1 cellular context compared by ENCODE assay signal in the genomic region with DNA sequence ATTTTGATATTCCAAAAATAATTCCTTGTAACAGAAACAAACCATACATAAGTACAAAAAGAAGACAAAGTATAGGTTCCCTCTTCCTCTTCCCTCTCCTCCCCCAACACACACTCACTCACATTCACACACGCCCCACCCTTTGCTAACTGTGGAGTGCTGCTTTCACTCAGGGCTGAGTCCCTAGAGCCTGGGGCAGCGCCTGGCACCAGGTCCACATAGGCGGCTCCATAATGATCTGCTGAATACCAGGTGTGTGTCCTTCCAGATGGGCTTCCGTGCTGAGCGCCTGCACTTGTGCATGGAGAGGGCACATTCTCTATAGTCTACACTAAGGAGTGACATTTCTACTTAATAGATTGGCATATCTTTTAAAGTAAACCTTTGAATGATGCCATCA.
TF ChIP-seq lines count a peak whose summit lies in the region.

No MANE protein-coding gene starts in this region.

TF ChIP-seq in WTC11, 78 proteins besides CTCF, POLR2A, EP300 and RAD21 (continued from another document):
- TF ChIP-seq, protein P1, sequence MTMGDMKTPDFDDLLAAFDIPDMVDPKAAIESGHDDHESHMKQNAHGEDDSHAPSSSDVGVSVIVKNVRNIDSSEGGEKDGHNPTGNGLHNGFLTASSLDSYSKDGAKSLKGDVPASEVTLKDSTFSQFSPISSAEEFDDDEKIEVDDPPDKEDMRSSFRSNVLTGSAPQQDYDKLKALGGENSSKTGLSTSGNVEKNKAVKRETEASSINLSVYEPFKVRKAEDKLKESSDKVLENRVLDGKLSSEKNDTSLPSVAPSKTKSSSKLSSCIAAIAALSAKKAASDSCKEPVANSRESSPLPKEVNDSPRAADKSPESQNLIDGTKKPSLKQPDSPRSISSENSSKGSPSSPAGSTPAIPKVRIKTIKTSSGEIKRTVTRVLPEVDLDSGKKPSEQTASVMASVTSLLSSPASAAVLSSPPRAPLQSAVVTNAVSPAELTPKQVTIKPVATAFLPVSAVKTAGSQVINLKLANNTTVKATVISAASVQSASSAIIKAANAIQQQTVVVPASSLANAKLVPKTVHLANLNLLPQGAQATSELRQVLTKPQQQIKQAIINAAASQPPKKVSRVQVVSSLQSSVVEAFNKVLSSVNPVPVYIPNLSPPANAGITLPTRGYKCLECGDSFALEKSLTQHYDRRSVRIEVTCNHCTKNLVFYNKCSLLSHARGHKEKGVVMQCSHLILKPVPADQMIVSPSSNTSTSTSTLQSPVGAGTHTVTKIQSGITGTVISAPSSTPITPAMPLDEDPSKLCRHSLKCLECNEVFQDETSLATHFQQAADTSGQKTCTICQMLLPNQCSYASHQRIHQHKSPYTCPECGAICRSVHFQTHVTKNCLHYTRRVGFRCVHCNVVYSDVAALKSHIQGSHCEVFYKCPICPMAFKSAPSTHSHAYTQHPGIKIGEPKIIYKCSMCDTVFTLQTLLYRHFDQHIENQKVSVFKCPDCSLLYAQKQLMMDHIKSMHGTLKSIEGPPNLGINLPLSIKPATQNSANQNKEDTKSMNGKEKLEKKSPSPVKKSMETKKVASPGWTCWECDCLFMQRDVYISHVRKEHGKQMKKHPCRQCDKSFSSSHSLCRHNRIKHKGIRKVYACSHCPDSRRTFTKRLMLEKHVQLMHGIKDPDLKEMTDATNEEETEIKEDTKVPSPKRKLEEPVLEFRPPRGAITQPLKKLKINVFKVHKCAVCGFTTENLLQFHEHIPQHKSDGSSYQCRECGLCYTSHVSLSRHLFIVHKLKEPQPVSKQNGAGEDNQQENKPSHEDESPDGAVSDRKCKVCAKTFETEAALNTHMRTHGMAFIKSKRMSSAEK (CRISPR knock-in tag; IDR thresholded peaks at IDR 0.05; ENCODE audit: borderline replicate concordance): no peak
- TF ChIP-seq, protein P2, sequence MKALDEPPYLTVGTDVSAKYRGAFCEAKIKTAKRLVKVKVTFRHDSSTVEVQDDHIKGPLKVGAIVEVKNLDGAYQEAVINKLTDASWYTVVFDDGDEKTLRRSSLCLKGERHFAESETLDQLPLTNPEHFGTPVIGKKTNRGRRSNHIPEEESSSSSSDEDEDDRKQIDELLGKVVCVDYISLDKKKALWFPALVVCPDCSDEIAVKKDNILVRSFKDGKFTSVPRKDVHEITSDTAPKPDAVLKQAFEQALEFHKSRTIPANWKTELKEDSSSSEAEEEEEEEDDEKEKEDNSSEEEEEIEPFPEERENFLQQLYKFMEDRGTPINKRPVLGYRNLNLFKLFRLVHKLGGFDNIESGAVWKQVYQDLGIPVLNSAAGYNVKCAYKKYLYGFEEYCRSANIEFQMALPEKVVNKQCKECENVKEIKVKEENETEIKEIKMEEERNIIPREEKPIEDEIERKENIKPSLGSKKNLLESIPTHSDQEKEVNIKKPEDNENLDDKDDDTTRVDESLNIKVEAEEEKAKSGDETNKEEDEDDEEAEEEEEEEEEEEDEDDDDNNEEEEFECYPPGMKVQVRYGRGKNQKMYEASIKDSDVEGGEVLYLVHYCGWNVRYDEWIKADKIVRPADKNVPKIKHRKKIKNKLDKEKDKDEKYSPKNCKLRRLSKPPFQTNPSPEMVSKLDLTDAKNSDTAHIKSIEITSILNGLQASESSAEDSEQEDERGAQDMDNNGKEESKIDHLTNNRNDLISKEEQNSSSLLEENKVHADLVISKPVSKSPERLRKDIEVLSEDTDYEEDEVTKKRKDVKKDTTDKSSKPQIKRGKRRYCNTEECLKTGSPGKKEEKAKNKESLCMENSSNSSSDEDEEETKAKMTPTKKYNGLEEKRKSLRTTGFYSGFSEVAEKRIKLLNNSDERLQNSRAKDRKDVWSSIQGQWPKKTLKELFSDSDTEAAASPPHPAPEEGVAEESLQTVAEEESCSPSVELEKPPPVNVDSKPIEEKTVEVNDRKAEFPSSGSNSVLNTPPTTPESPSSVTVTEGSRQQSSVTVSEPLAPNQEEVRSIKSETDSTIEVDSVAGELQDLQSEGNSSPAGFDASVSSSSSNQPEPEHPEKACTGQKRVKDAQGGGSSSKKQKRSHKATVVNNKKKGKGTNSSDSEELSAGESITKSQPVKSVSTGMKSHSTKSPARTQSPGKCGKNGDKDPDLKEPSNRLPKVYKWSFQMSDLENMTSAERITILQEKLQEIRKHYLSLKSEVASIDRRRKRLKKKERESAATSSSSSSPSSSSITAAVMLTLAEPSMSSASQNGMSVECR (CRISPR knock-in tag; IDR thresholded peaks at IDR 0.05; ENCODE audit: borderline replicate concordance): no peak
- TF ChIP-seq, protein P3, sequence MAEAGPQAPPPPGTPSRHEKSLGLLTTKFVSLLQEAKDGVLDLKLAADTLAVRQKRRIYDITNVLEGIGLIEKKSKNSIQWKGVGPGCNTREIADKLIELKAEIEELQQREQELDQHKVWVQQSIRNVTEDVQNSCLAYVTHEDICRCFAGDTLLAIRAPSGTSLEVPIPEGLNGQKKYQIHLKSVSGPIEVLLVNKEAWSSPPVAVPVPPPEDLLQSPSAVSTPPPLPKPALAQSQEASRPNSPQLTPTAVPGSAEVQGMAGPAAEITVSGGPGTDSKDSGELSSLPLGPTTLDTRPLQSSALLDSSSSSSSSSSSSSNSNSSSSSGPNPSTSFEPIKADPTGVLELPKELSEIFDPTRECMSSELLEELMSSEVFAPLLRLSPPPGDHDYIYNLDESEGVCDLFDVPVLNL (CRISPR knock-in tag; IDR thresholded peaks at IDR 0.05; ENCODE audit: borderline replicate concordance, low read depth): no peak
- TF ChIP-seq SMAD4 (CRISPR knock-in tag; IDR thresholded peaks at IDR 0.05) (no peak), GRHL2 (CRISPR knock-in tag; IDR thresholded peaks at IDR 0.05; ENCODE audit: insufficient replicate concordance, severe bottlenecking) (no peak), GTF2I (CRISPR knock-in tag; conservative IDR thresholded peaks at IDR 0.05) (no peak), IRF2 (CRISPR knock-in tag; IDR thresholded peaks at IDR 0.05; ENCODE audit: borderline replicate concordance, low read depth) (no peak), TEAD1 (CRISPR knock-in tag; IDR thresholded peaks at IDR 0.05) (no peak), PRRX2 (CRISPR knock-in tag; IDR thresholded peaks at IDR 0.05) (no peak), ATF1 (CRISPR knock-in tag; IDR thresholded peaks at IDR 0.05) (no peak), JAZF1 (CRISPR knock-in tag; IDR thresholded peaks at IDR 0.05) (no peak), NFYB (CRISPR knock-in tag; conservative IDR thresholded peaks at IDR 0.05; ENCODE audit: low read depth) (no peak)
- TF ChIP-seq, protein P4, sequence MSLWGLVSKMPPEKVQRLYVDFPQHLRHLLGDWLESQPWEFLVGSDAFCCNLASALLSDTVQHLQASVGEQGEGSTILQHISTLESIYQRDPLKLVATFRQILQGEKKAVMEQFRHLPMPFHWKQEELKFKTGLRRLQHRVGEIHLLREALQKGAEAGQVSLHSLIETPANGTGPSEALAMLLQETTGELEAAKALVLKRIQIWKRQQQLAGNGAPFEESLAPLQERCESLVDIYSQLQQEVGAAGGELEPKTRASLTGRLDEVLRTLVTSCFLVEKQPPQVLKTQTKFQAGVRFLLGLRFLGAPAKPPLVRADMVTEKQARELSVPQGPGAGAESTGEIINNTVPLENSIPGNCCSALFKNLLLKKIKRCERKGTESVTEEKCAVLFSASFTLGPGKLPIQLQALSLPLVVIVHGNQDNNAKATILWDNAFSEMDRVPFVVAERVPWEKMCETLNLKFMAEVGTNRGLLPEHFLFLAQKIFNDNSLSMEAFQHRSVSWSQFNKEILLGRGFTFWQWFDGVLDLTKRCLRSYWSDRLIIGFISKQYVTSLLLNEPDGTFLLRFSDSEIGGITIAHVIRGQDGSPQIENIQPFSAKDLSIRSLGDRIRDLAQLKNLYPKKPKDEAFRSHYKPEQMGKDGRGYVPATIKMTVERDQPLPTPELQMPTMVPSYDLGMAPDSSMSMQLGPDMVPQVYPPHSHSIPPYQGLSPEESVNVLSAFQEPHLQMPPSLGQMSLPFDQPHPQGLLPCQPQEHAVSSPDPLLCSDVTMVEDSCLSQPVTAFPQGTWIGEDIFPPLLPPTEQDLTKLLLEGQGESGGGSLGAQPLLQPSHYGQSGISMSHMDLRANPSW (CRISPR knock-in tag; conservative IDR thresholded peaks at IDR 0.05; ENCODE audit: low read depth): no peak
